Comparison of ENCODE assay signal across 8 cellular contexts in the genomic region with DNA sequence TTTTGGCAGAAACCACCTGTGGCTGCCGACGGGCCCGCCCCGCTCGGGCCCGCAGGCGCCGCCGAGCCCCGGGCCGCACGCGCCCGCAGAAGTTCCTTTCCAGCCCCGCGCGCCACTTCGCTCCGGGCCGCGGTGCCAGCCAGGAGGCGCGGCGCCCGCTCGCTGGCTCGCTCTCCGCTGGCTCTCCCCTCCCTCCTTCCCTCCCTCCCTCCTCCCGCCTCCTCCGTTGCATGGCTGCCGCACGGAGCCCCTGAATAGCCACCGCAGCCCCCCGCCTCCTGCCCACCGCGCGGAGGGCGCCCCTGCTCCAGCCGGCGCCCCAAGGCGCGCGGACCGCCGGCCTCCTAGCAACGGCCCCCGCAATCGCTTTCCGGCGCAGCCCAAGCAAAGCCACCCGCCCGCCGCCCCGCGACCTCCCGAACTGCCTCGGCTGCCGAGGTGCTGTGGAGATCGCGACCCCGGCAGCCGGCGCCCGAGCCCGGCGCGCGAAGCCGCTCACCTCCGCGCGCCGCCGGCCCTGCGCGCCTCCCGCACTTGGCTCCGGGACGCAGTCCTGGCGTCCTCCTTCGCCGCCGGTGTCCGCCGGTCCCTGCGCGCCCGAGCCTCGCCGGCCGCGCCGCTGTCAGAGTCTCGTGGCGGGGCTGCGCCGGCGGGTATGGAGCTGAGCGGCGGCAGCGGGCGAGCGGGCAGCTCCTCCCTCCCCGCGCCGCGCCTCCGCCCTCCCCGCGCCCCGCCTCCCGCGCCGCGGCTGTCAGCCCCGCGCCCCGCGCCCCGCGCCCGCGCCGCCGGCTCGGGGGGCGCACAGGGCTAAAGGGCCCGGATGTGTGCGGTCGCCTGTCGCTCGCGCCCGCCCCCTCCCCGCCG. TPM values are rescaled to one million over a fixed set of nuclear protein-coding genes. Genes with fewer than 3 reads are reported as not detected.
A peak's percentile ranks its signal among the peaks of the same experiment; 100 is the strongest.
DNase-seq lines count a peak whose midpoint lies in the region; ATAC-seq and TF ChIP-seq lines count a peak whose summit lies in the region.

A gene (minus strand): TSS at position 657 of the 864 bp plus-strand sequence.

- H3K27me3 ChIP-seq in HCT116 (ENCODE audit: insufficient read depth, low read length) (peaks cover 11% of the 10 kb centered on the region; the same call in 1 of the 2 replicates), Peyer's patch (peaks cover 0 to 23% of the 10 kb centered on the region in 2 donors), liver (ENCODE audit: control insufficient read depth in 4 of 4, insufficient read depth in 4 of 4, low read length in 3 of 4) (peaks cover 0 to 17% (median 8%) of the 10 kb centered on the region in 4 donors), stomach (peaks cover 0 to 92% (median 30%) of the 10 kb centered on the region in 3 donors)

- DNase-seq in Caki2 (ENCODE audit: low read depth) (peak; percentile 27), HCT116 (ENCODE audit: low read depth, low spot score) (no peak), Peyer's patch (peak in 1 of 3 donors; percentile 68), coronary artery (ENCODE audit: low spot score) (no peak), stomach (peak; percentile 60), RKO (ENCODE audit: low spot score) (no peak)

- H3K79me2 ChIP-seq in HCT116 (ENCODE audit: insufficient read depth, low read length), result no peaks in the 10 kb centered on the region

- H3K9ac ChIP-seq in HCT116 (ENCODE audit: low read length) (no peak within 1 kb of the TSS), liver (ENCODE audit: low read depth in 1 of 2, low read length in 2 of 2) (no peak within 1 kb of the TSS)

- in situ Hi-C loops in Caki2 (cut with HindIII; ENCODE audit: low pct_unique_long_range_greater_than_20kb, low sequenced_read_pairs), result no loop called here

- peak within 1 kb of the TSS; percentile 97 for H3K4me2 ChIP-seq in HCT116 (ENCODE audit: low read length)

- WGBS in liver, result under 1% methylated on average over 135 of the region's 136 CpGs
- WGBS in stomach, 5 donors, result 0 to 2% (median 1%) methylated on average over 43 to 136 of the region's 136 CpGs

- TF ChIP-seq CTCF in HCT116 (IDR thresholded peaks at IDR 0.05 in 2 of 3, conservative IDR thresholded peaks at IDR 0.05 in 1 of 3; ENCODE audit: borderline replicate concordance in 1 of 3, insufficient read depth in 1 of 3, low read depth in 2 of 3, low read length in 2 of 3) (no peak), Peyer's patch (IDR thresholded peaks at IDR 0.05) (no peak), coronary artery (IDR thresholded peaks at IDR 0.05) (no peak), liver (IDR thresholded peaks at IDR 0.05; ENCODE audit: low read depth, low read length, missing input control) (no peak), stomach (IDR thresholded peaks at IDR 0.05) (no peak)

- BruUV-seq in HCT116 (replicated peaks; lab: Mats Ljungman, UMichigan), result no TSS peak

- H3K9me3 ChIP-seq in HCT116 (ENCODE audit: control insufficient read depth in 1 of 2, insufficient read depth in 1 of 2, low read depth in 1 of 2, low read length in 2 of 2) (no peaks in the 10 kb centered on the region), Peyer's patch (no peaks in the 10 kb centered on the region), liver (ENCODE audit: control insufficient read depth in 4 of 4, low read length in 3 of 4) (no peaks in the 10 kb centered on the region), stomach (no peaks in the 10 kb centered on the region)

- H2AFZ ChIP-seq in HCT116 (ENCODE audit: low read depth, low read length, poor library complexity, severe bottlenecking), result peak within 1 kb of the TSS; percentile 76

- H3K4me1 ChIP-seq in HCT116 (ENCODE audit: control insufficient read depth in 1 of 2, insufficient read depth in 2 of 2, low read length in 2 of 2) (peaks cover 4 to 32% of the 10 kb centered on the region in 2 experiments; a peak in 3 of 4 replicates), Peyer's patch (peaks cover 0 to 20% (median 8%) of the 10 kb centered on the region in 4 donors), liver (ENCODE audit: control insufficient read depth in 4 of 4, insufficient read depth in 4 of 4, low read length in 3 of 4) (peaks cover 14 to 26% (median 14%) of the 10 kb centered on the region in 4 donors), stomach (peaks cover 12 to 36% (median 26%) of the 10 kb centered on the region in 4 donors)

- CTCF ChIA-PET in HCT116 (lab: Charles Lee), result no interaction called here

- H3K36me3 ChIP-seq in HCT116 (ENCODE audit: control insufficient read depth in 1 of 2, insufficient read depth in 2 of 2, low read length in 2 of 2) (no peaks in the 10 kb centered on the region), Peyer's patch (no peaks in the 10 kb centered on the region), liver (ENCODE audit: control insufficient read depth in 4 of 4, insufficient read depth in 3 of 4, low read depth in 1 of 4, low read length in 3 of 4) (no peaks in the 10 kb centered on the region), stomach (no peaks in the 10 kb centered on the region)

- POLR2A ChIA-PET in HCT116 (lab: Charles Lee), result no interaction called here

- intact Hi-C loops in HCT116 (cut with micrococcal nuclease) (no loop called here), stomach (cut with DNase I; ENCODE audit: low total_unique reads) (no loop called here)

- TF ChIP-seq EP300 in stomach (IDR thresholded peaks at IDR 0.05), result no peak

- no peak for TF ChIP-seq RAD21 in HCT116 (IDR thresholded peaks at IDR 0.05; ENCODE audit: low read depth)
- TF ChIP-seq RAD21 in liver (IDR thresholded peaks at IDR 0.05), result no peak

- TF ChIP-seq POLR2A in HCT116 (IDR thresholded peaks at IDR 0.05; ENCODE audit: borderline replicate concordance, extremely low read depth, insufficient read depth, insufficient read length), result no peak
- TF ChIP-seq POLR2A in Peyer's patch (IDR thresholded peaks at IDR 0.05), result no peak
- no peak for TF ChIP-seq POLR2A in stomach (IDR thresholded peaks at IDR 0.05)

- H3K9me2 ChIP-seq in HCT116 (ENCODE audit: insufficient read depth), result no peaks in the 10 kb centered on the region

- peak; percentile 36 for ATAC-seq in HCT116
- ATAC-seq in HG02981 (IDR thresholded peaks at IDR 0.05; ENCODE audit: unreplicated experiment), result no peak

- RAD21 ChIA-PET in HCT116 (lab: Charles Lee; ENCODE audit: low non-redundant PET in 1 of 2, low total read pairs in 2 of 2, uncharacterized antibody in 2 of 2, unreplicated experiment in 2 of 2), result no interaction called here

- H4K20me1 ChIP-seq in HCT116 (ENCODE audit: insufficient read depth), result no peaks in the 10 kb centered on the region

- H3K27ac ChIP-seq in HCT116 (ENCODE audit: low read depth, low read length) (no peak within 1 kb of the TSS), Peyer's patch (peak within 1 kb of the TSS in 3 of 4 donors; percentile 16 to 52 (median 42)), coronary artery (peak within 1 kb of the TSS; percentile 87 to 94), liver (ENCODE audit: low read depth in 1 of 2, low read length in 2 of 2) (no peak within 1 kb of the TSS), stomach (peak within 1 kb of the TSS; percentile 59 to 83 (median 67))

- peak within 1 kb of the TSS; percentile 57 to 68 for H3K4me3 ChIP-seq in HCT116 (replicated peaks in 1 of 2; ENCODE audit: low read depth in 1 of 2, low read length in 2 of 2)
- peak within 1 kb of the TSS; percentile 46 to 70 (median 59) for H3K4me3 ChIP-seq in Peyer's patch
- peak within 1 kb of the TSS; percentile 94 for H3K4me3 ChIP-seq in coronary artery
- H3K4me3 ChIP-seq in liver (ENCODE audit: low read depth in 1 of 3, low read length in 3 of 3), result peak within 1 kb of the TSS; percentile 67 to 90 (median 69)
- H3K4me3 ChIP-seq in stomach, result peak within 1 kb of the TSS; percentile 72 to 99 (median 82)

TF ChIP-seq in HCT116, 20 proteins besides CTCF, POLR2A, EP300 and RAD21 (continues in another document):
- no peak for TF ChIP-seq JUND (IDR thresholded peaks at IDR 0.05)
- TF ChIP-seq POLR2AphosphoS5 (IDR thresholded peaks at IDR 0.05; ENCODE audit: low read depth, low read length), result no peak

TF ChIP-seq in liver, 16 proteins besides CTCF, POLR2A, EP300 and RAD21 (continues in another document):
- TF ChIP-seq, protein P1, sequence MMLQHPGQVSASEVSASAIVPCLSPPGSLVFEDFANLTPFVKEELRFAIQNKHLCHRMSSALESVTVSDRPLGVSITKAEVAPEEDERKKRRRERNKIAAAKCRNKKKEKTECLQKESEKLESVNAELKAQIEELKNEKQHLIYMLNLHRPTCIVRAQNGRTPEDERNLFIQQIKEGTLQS (IDR thresholded peaks at IDR 0.05), result no peak
- TF ChIP-seq, protein P2, sequence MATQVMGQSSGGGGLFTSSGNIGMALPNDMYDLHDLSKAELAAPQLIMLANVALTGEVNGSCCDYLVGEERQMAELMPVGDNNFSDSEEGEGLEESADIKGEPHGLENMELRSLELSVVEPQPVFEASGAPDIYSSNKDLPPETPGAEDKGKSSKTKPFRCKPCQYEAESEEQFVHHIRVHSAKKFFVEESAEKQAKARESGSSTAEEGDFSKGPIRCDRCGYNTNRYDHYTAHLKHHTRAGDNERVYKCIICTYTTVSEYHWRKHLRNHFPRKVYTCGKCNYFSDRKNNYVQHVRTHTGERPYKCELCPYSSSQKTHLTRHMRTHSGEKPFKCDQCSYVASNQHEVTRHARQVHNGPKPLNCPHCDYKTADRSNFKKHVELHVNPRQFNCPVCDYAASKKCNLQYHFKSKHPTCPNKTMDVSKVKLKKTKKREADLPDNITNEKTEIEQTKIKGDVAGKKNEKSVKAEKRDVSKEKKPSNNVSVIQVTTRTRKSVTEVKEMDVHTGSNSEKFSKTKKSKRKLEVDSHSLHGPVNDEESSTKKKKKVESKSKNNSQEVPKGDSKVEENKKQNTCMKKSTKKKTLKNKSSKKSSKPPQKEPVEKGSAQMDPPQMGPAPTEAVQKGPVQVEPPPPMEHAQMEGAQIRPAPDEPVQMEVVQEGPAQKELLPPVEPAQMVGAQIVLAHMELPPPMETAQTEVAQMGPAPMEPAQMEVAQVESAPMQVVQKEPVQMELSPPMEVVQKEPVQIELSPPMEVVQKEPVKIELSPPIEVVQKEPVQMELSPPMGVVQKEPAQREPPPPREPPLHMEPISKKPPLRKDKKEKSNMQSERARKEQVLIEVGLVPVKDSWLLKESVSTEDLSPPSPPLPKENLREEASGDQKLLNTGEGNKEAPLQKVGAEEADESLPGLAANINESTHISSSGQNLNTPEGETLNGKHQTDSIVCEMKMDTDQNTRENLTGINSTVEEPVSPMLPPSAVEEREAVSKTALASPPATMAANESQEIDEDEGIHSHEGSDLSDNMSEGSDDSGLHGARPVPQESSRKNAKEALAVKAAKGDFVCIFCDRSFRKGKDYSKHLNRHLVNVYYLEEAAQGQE (IDR thresholded peaks at IDR 0.05), result no peak
- TF ChIP-seq, protein P3, sequence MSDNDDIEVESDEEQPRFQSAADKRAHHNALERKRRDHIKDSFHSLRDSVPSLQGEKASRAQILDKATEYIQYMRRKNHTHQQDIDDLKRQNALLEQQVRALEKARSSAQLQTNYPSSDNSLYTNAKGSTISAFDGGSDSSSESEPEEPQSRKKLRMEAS (IDR thresholded peaks at IDR 0.05), result no peak

RNA-seq across cellular contexts. Expression of the gene that starts here (rescaled TPM):
- 0.03 and 0.84 TPM in 2 replicates for total RNA-seq in Caki2 (2014; rRNA removed; shearing (Covaris generic); ENCODE audit: low replicate concordance)
- total RNA-seq in HCT116 (2021; ENCODE audit: unreplicated experiment), result 0.37 TPM
- 0.20 and 0.36 TPM in 2 replicates for polyA plus RNA-seq in HCT116 (2012)
- 10 to 100 TPM; 10.5 to 15.7 (median 14.2) TPM for total RNA-seq in Peyer's patch
- total RNA-seq in liver, result 1 to 10 TPM in 1 of 2 donors, under 1 TPM in 1; 0.19 to 1.1 TPM
- under 1 TPM; 0.22 to 0.67 TPM for polyA plus RNA-seq in liver
- total RNA-seq in stomach, result 10 to 100 TPM; 10.1 to 47.8 (median 27.2) TPM
- 10 to 100 TPM in 2 of 3 donors, 1 to 10 TPM in 1; 3.0 to 23.4 (median 12.8) TPM for polyA plus RNA-seq in stomach

Comparison
In these comparisons a context has a peak if more than half of its experiments do, and no peak if none do; other contexts are left out.
1. Peak in DNase-seq in Caki2; RNA of the gene not detected or under 1 TPM.
2. Peak in ATAC-seq, H3K4me3 ChIP-seq and H3K4me2 ChIP-seq in HCT116; RNA of the gene not detected or under 1 TPM.
3. H3K27ac ChIP-seq: peak in Peyer's patch (3 of 4), coronary artery (2 of 2) and stomach (5 of 5); none in HCT116 (single experiment) and liver (0 of 2).
4. Peak in every context shown above with its lines, with median percentiles within 50 percentile points of each other: H3K4me3 ChIP-seq.